ENCODE assay signal across 1 cellular context in genomic region chr1:61332196-61332753, GRCh38.
A peak's percentile ranks its signal among the peaks of the same experiment; 100 is the strongest.
TF ChIP-seq lines count a peak whose summit lies in the region.

No MANE protein-coding gene starts in this region.

TF ChIP-seq in GM12878, 131 proteins besides CTCF, POLR2A, EP300 and RAD21 (continued from another document and continues in another):
- no peak for TF ChIP-seq CEBPZ (IDR thresholded peaks at IDR 0.05; ENCODE audit: low read depth, low read length)
- TF ChIP-seq TCF3 (IDR thresholded peaks at IDR 0.05; ENCODE audit: borderline replicate concordance, insufficient read depth, low read depth, low read length) = peak; percentile 17; the same call in 1 of the 2 replicates
- 0 out of 3 replicates have a peak, but pooled peaks have one; percentile 55 for TF ChIP-seq POU2F2 (IDR thresholded peaks at IDR 0.05; ENCODE audit: borderline replicate concordance, low read depth, low read length)
- TF ChIP-seq PAX5 (IDR thresholded peaks at IDR 0.05; ENCODE audit: borderline replicate concordance, low read depth, low read length) = peak; percentile 80; the same call in 1 of the 2 replicates
- TF ChIP-seq FOXK2 (IDR thresholded peaks at IDR 0.05) = no peak
- no peak for TF ChIP-seq PRDM15 (CRISPR knock-in tag; IDR thresholded peaks at IDR 0.05)
- no peak for TF ChIP-seq ZBTB40 (IDR thresholded peaks at IDR 0.05; ENCODE audit: borderline replicate concordance)
- no peak for TF ChIP-seq EZH2 (IDR thresholded peaks at IDR 0.05; ENCODE audit: borderline replicate concordance, control insufficient read depth, low read depth, low read length)
- no peak for TF ChIP-seq KDM1A (IDR thresholded peaks at IDR 0.05; ENCODE audit: borderline replicate concordance)
- TF ChIP-seq SIN3A (IDR thresholded peaks at IDR 0.05; ENCODE audit: low read depth, low read length) = no peak
- peak in 1 of 2 experiments; percentile 72; a peak in 1 of 4 replicates for TF ChIP-seq SRF (IDR thresholded peaks at IDR 0.05; ENCODE audit: low read depth in 2 of 2, low read length in 2 of 2)
- no peak for TF ChIP-seq ZBTB4 (CRISPR knock-in tag; IDR thresholded peaks at IDR 0.05)
- no peak for TF ChIP-seq CHD2 (IDR thresholded peaks at IDR 0.05; ENCODE audit: borderline replicate concordance, low read depth, low read length)
- no peak for TF ChIP-seq TAF1 (IDR thresholded peaks at IDR 0.05; ENCODE audit: borderline replicate concordance, low read depth, low read length)
- TF ChIP-seq ZZZ3 (IDR thresholded peaks at IDR 0.05; ENCODE audit: control insufficient read depth, insufficient read length, low read depth) = no peak
- TF ChIP-seq CEBPB (IDR thresholded peaks at IDR 0.05; ENCODE audit: borderline replicate concordance in 1 of 2, low read depth in 2 of 2, low read length in 2 of 2) = peak in 1 of 2 experiments; percentile 84; a peak in 2 of 4 replicates
- peak; percentile 61 for TF ChIP-seq DPF2 (IDR thresholded peaks at IDR 0.05)
- TF ChIP-seq ZNF274 (IDR thresholded peaks at IDR 0.05; ENCODE audit: insufficient read depth, insufficient read length) = no peak
- TF ChIP-seq HCFC1 (IDR thresholded peaks at IDR 0.05; ENCODE audit: low read length) = no peak
- no peak for TF ChIP-seq ZNF592 (IDR thresholded peaks at IDR 0.05)
- no peak for TF ChIP-seq CBX3 (IDR thresholded peaks at IDR 0.05; ENCODE audit: borderline replicate concordance, low read depth)
- TF ChIP-seq JUNB (IDR thresholded peaks at IDR 0.05) = peak; percentile 99
- no peak for TF ChIP-seq E4F1 (IDR thresholded peaks at IDR 0.05; ENCODE audit: borderline replicate concordance, partially characterized antibody)
- TF ChIP-seq YY1 (IDR thresholded peaks at IDR 0.05; ENCODE audit: low read depth, low read length) = no peak
- TF ChIP-seq RELA (IDR thresholded peaks at IDR 0.05; ENCODE audit: borderline replicate concordance, partially characterized antibody) = no peak
- no peak for TF ChIP-seq RAD51 (IDR thresholded peaks at IDR 0.05)
- peak; percentile 32 for TF ChIP-seq KLF5 (IDR thresholded peaks at IDR 0.05; ENCODE audit: partially characterized antibody)
- TF ChIP-seq MLLT1 (IDR thresholded peaks at IDR 0.05) = no peak
- TF ChIP-seq SUZ12 (IDR thresholded peaks at IDR 0.05; ENCODE audit: unreplicated experiment) = no peak
- TF ChIP-seq SMARCA5 (IDR thresholded peaks at IDR 0.05) = no peak
- peak; percentile 44; the same call in 1 of the 2 replicates for TF ChIP-seq STAT3 (IDR thresholded peaks at IDR 0.05; ENCODE audit: low read depth, low read length)
- no peak for TF ChIP-seq KAT2A (conservative IDR thresholded peaks at IDR 0.05; ENCODE audit: control insufficient read depth, low read depth, low read length)
- no peak for TF ChIP-seq FOS (IDR thresholded peaks at IDR 0.05; ENCODE audit: borderline replicate concordance, extremely low read depth, insufficient read length)
- no peak for TF ChIP-seq RFX5 (IDR thresholded peaks at IDR 0.05; ENCODE audit: low read depth, low read length)
- peak; percentile 52 for TF ChIP-seq MEF2B (IDR thresholded peaks at IDR 0.05; ENCODE audit: partially characterized antibody, poor library complexity, severe bottlenecking)
